8 cellular contexts compared by ENCODE assay signal in the genomic region with DNA sequence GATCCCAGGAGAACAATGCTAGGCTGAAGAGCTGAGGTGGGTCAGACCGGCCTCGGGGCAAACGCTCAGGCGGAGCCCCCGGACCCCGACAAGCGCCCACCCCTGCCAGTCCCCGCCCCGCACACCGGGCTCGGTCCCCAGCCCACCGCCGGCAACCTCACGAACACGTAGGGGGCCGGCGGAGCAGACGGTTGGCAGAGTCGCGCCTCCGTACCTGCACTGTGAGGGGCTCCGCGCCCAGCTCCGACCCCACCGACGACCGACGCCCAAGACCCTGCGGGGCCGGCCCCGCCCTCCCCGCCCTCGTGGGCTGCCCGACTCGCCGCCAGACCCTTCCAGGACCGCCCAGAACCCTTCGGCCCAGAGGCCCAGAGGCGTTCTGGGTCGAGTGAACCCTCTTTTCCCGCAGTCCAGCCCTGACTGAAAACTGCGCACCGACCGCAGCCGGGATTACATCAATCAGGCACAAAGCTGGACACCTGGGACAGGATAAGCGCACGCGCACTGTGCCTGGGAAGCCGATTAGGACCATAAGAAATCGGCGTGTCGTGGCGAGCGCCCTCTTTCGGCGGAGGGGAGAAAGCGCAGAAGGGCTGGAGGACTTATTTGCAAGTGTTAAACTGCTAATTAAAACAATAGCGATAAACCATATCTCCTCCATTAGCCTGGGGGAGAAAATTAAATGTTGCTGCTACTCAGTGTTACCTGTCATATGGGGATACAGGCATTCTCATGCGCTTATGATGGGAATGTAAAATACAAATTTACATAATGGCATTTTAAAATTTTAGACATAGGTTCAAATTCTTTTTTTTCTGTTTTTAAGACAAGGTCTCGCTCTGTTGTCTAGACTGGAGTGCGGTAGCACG. TPM values are rescaled to one million over a fixed set of nuclear protein-coding genes. Genes with fewer than 3 reads are reported as not detected.
DNase-seq lines count a peak whose midpoint lies in the region; ATAC-seq and TF ChIP-seq lines count a peak whose summit lies in the region.

No MANE protein-coding gene starts in this region.

- H3K79me2 ChIP-seq in GM23338 (replicated peaks; ENCODE audit: insufficient read depth) = peaks cover 45% of the 10 kb centered on the region

- H4K20me1 ChIP-seq in GM23338 (replicated peaks; ENCODE audit: insufficient read depth) = peaks cover 25% of the 10 kb centered on the region

- DNase-seq in EH (ENCODE audit: low read depth) (peak; percentile 85), GM23338 (ENCODE audit: low spot score) (peak; percentile 95), MG63 (peak; percentile 77), SHP77 treated with DMSO at 0.1 percent for 48 hours (lab: John Stamatoyannopoulos, UW) (peak; percentile 47), activated gamma-delta T cell treated with Interleukin-2 at 50 U/mL for 16 hours (peak; percentile 95), foreskin keratinocyte (peak in 1 of 2 donors; percentile 69)

- peaks cover 10% of the 10 kb centered on the region; the same call in 2 of the 3 replicates for H3K4me1 Mint-ChIP-seq in GM23338

- peak overlapping the region; percentile 85 to 96 (median 91) for H3K9ac ChIP-seq in subcutaneous abdominal adipose tissue (ENCODE audit: low read length in 5 of 5)

- H3K9me3 Mint-ChIP-seq in GM23338 = no peaks in the 10 kb centered on the region

- H3K9me3 ChIP-seq in MG63 (no peaks in the 10 kb centered on the region), neuron (ENCODE audit: low read length) (no peaks in the 10 kb centered on the region), subcutaneous abdominal adipose tissue (ENCODE audit: control insufficient read depth in 5 of 5, low read length in 5 of 5) (no peaks in the 10 kb centered on the region)

- peak overlapping the region; percentile 89 for H3K4me3 ChIP-seq in GM23338
- peak overlapping the region; percentile 76 for H3K4me3 ChIP-seq in MG63
- peak overlapping the region; percentile 83 for H3K4me3 ChIP-seq in neuron (ENCODE audit: low read length)
- peak overlapping the region; percentile 87 to 97 (median 92) for H3K4me3 ChIP-seq in subcutaneous abdominal adipose tissue (ENCODE audit: low read depth in 1 of 5, low read length in 5 of 5)

- H3K27ac ChIP-seq in GM23338 (ENCODE audit: low read depth) = peak overlapping the region; percentile 86
- peak overlapping the region; percentile 99 for H3K27ac ChIP-seq in foreskin keratinocyte
- H3K27ac ChIP-seq in subcutaneous abdominal adipose tissue (ENCODE audit: low read depth, low read length) = peak overlapping the region; percentile 74

- H3K9me2 ChIP-seq in GM23338 (ENCODE audit: insufficient read depth) = no peaks in the 10 kb centered on the region

- no peaks in the 10 kb centered on the region for H3K36me3 ChIP-seq in GM23338 (ENCODE audit: insufficient read depth)
- H3K36me3 ChIP-seq in MG63 = no peaks in the 10 kb centered on the region
- no peaks in the 10 kb centered on the region for H3K36me3 ChIP-seq in neuron (ENCODE audit: insufficient read depth, low read length)
- H3K36me3 ChIP-seq in subcutaneous abdominal adipose tissue (ENCODE audit: control insufficient read depth in 5 of 5, insufficient read depth in 5 of 5, low read length in 5 of 5) = no peaks in the 10 kb centered on the region

- H3K27ac Mint-ChIP-seq in GM23338 = peak overlapping the region; percentile 99

- TF ChIP-seq CTCF in GM23338 (conservative IDR thresholded peaks at IDR 0.05; ENCODE audit: low read depth in 2 of 2) (peak; percentile 96 to 98), foreskin keratinocyte (conservative IDR thresholded peaks at IDR 0.05) (peak; percentile 99)

- peak overlapping the region; percentile 83 for H3K4me2 ChIP-seq in GM23338

- peak; percentile 92 for ATAC-seq in GM23338
- ATAC-seq in foreskin keratinocyte = peak; percentile 75

- no peaks in the 10 kb centered on the region for H3K36me3 Mint-ChIP-seq in GM23338 (ENCODE audit: low read depth)

- H3K27me3 ChIP-seq in GM23338 (ENCODE audit: insufficient read depth) (no peaks in the 10 kb centered on the region), MG63 (no peaks in the 10 kb centered on the region), foreskin keratinocyte (no peaks in the 10 kb centered on the region), neuron (ENCODE audit: insufficient read depth, low read length) (no peaks in the 10 kb centered on the region), subcutaneous abdominal adipose tissue (ENCODE audit: control insufficient read depth in 5 of 5, insufficient read depth in 4 of 5, low read length in 5 of 5) (peaks cover 0 to 3% (median 0%) of the 10 kb centered on the region in 5 donors)

- no peaks in the 10 kb centered on the region for H3F3A ChIP-seq in GM23338 (replicated peaks; ENCODE audit: low read depth)

- H3K4me3 Mint-ChIP-seq in GM23338 = peak overlapping the region; percentile 88

- H2AFZ ChIP-seq in GM23338 (peak overlapping the region; percentile 77), neuron (ENCODE audit: low read depth, low read length) (peak overlapping the region; percentile 68)

- peaks cover 5% of the 10 kb centered on the region for H3K27me3 Mint-ChIP-seq in GM23338 (ENCODE audit: insufficient read depth, low read depth, poor library complexity)

- H3K4me1 ChIP-seq in GM23338 (ENCODE audit: insufficient read depth) (peaks cover 12% of the 10 kb centered on the region), foreskin keratinocyte (peaks cover 13% of the 10 kb centered on the region), neuron (ENCODE audit: insufficient read depth, low read length) (peaks cover 12% of the 10 kb centered on the region), subcutaneous abdominal adipose tissue (ENCODE audit: control insufficient read depth in 5 of 5, insufficient read depth in 5 of 5, low read length in 5 of 5) (peaks cover 6 to 38% (median 26%) of the 10 kb centered on the region in 5 donors)

TF ChIP-seq in GM23338, 12 proteins besides CTCF, POLR2A, EP300 and RAD21:
- peak; percentile 92 for TF ChIP-seq POLR2AphosphoS5 (IDR thresholded peaks at IDR 0.05; ENCODE audit: low read depth)
- peak; percentile 66 for TF ChIP-seq CREB1 (CRISPR knock-in tag; IDR thresholded peaks at IDR 0.05; ENCODE audit: low read depth)
- TF ChIP-seq, protein P1, sequence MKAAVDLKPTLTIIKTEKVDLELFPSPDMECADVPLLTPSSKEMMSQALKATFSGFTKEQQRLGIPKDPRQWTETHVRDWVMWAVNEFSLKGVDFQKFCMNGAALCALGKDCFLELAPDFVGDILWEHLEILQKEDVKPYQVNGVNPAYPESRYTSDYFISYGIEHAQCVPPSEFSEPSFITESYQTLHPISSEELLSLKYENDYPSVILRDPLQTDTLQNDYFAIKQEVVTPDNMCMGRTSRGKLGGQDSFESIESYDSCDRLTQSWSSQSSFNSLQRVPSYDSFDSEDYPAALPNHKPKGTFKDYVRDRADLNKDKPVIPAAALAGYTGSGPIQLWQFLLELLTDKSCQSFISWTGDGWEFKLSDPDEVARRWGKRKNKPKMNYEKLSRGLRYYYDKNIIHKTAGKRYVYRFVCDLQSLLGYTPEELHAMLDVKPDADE (IDR thresholded peaks at IDR 0.05) = no peak; the same call in 1 of the 2 replicates

RNA-seq across cellular contexts. Expression of a gene that starts 11.7 kb away (rescaled TPM):
- total RNA-seq in GM23338 (2014; rRNA removed; shearing (Covaris generic)) = 131 and 145 TPM in 2 replicates
- polyA plus RNA-seq in GM23338 (2016; fragmentation: Nextera tagmentation; extraction: Ambion mirVana) = 108 and 126 TPM in 2 replicates
- total RNA-seq in MG63 (2014; rRNA removed; shearing (Covaris generic); ENCODE audit: low replicate concordance) = 99.3 and 150 TPM in 2 replicates
- total RNA-seq in foreskin keratinocyte = 165 and 187 TPM in 2 replicates
- polyA plus RNA-seq in foreskin keratinocyte = 178 and 183 TPM in 2 replicates

RNA-seq across cellular contexts. Expression of a gene that starts 29.6 kb away (rescaled TPM):
- total RNA-seq in GM23338 (2014; rRNA removed; shearing (Covaris generic)) = 4.6 TPM in 2 replicates
- polyA plus RNA-seq in GM23338 (2016; fragmentation: Nextera tagmentation; extraction: Ambion mirVana) = 3.7 and 3.8 TPM in 2 replicates
- not detected in 2 replicates for total RNA-seq in MG63 (2014; rRNA removed; shearing (Covaris generic); ENCODE audit: low replicate concordance)
- total RNA-seq in foreskin keratinocyte = 1.5 and 3.5 TPM in 2 replicates
- polyA plus RNA-seq in foreskin keratinocyte = 1.9 and 3.2 TPM in 2 replicates

RNA-seq across cellular contexts. Expression of a gene that starts 29.7 kb away (rescaled TPM):
- total RNA-seq in GM23338 (2014; rRNA removed; shearing (Covaris generic)) = 41.3 and 41.6 TPM in 2 replicates
- polyA plus RNA-seq in GM23338 (2016; fragmentation: Nextera tagmentation; extraction: Ambion mirVana) = 35.2 and 42.6 TPM in 2 replicates
- 25.3 and 26.9 TPM in 2 replicates for total RNA-seq in MG63 (2014; rRNA removed; shearing (Covaris generic); ENCODE audit: low replicate concordance)
- 73.6 and 80.9 TPM in 2 replicates for total RNA-seq in foreskin keratinocyte
- 95.6 and 100 TPM in 2 replicates for polyA plus RNA-seq in foreskin keratinocyte

RNA-seq across cellular contexts. Expression of a gene that starts 48.6 kb away (rescaled TPM):
- 0.24 and 0.89 TPM in 2 replicates for total RNA-seq in GM23338 (2014; rRNA removed; shearing (Covaris generic))
- 0.50 and 0.70 TPM in 2 replicates for polyA plus RNA-seq in GM23338 (2016; fragmentation: Nextera tagmentation; extraction: Ambion mirVana)
- total RNA-seq in MG63 (2014; rRNA removed; shearing (Covaris generic); ENCODE audit: low replicate concordance) = under 0.01 TPM in 1 of 2 replicates, not detected in the other
- 0.17 and 0.25 TPM in 2 replicates for total RNA-seq in foreskin keratinocyte
- polyA plus RNA-seq in foreskin keratinocyte = 0.04 and 0.14 TPM in 2 replicates

RNA-seq across cellular contexts. Expression of a gene that starts 49.9 kb away (rescaled TPM):
- 42.8 and 50.0 TPM in 2 replicates for total RNA-seq in GM23338 (2014; rRNA removed; shearing (Covaris generic))
- polyA plus RNA-seq in GM23338 (2016; fragmentation: Nextera tagmentation; extraction: Ambion mirVana) (20.4 and 24.5 TPM in 2 replicates), foreskin keratinocyte (132 and 168 TPM in 2 replicates)
- 8.8 and 12.7 TPM in 2 replicates for total RNA-seq in MG63 (2014; rRNA removed; shearing (Covaris generic); ENCODE audit: low replicate concordance)
- total RNA-seq in foreskin keratinocyte = 143 and 188 TPM in 2 replicates
